ENCODE assay signal across 11 cellular contexts in genomic region chr9:133117271-133118178, GRCh38. TPM values are rescaled to one million over a fixed set of nuclear protein-coding genes. Genes with fewer than 3 reads are reported as not detected.
A peak's percentile ranks its signal among the peaks of the same experiment; 100 is the strongest.
DNase-seq lines count a peak whose midpoint lies in the region; ATAC-seq and TF ChIP-seq lines count a peak whose summit lies in the region.
"Had no signal": no experiment of that assay in that cellular context is flagged by ENCODE, and none has a peak within 500 bp of the region (broad histone marks: within the 10 kb centered on the region; RNA-seq: fewer than 3 reads in every experiment).

No MANE protein-coding gene starts in this region.

- no peak for TF ChIP-seq EP300 in upper lobe of left lung (IDR thresholded peaks at IDR 0.05)

- peak overlapping the region; percentile 95 for H3K27ac ChIP-seq in caudate nucleus (ENCODE audit: low read depth, low read length)
- H3K27ac ChIP-seq in upper lobe of left lung = peak overlapping the region; percentile 49 to 96 (median 94)

- peak in 1 of 6 experiments; percentile 29 for TF ChIP-seq CTCF in upper lobe of left lung (IDR thresholded peaks at IDR 0.05)

- H3K9me3 ChIP-seq in upper lobe of left lung = no peaks in the 10 kb centered on the region

- no peak for TF ChIP-seq POLR2A in upper lobe of left lung (IDR thresholded peaks at IDR 0.05)

- H3K9me3 Mint-ChIP-seq in activated T-cell treated with anti-CD3 and anti-CD28 coated beads, Interleukin-2, amount 50 U/mL, for 24 hours = no peaks in the 10 kb centered on the region
- no peaks in the 10 kb centered on the region for H3K9me3 Mint-ChIP-seq in activated T-cell treated with anti-CD3 and anti-CD28 coated beads, Interleukin-2, amount 50 U/mL, for 72 hours
- H3K9me3 Mint-ChIP-seq: CD14-positive monocyte had no signal

- DNase-seq in activated T-cell treated with anti-CD3 and anti-CD28 coated beads, Interleukin-2, amount 50 U/mL, for 24 hours = no peak
- DNase-seq in activated T-cell treated with anti-CD3 and anti-CD28 coated beads, Interleukin-2, amount 50 U/mL, for 72 hours = no peak
- DNase-seq in caudate nucleus (lab: John Stamatoyannopoulos, UW) = peak in 57 of 61 donors; percentile 26 to 95 (median 79)
- peak; percentile 73 for DNase-seq in middle frontal gyrus (ENCODE audit: extremely low spot score, low spot score)
- peak; percentile 74 to 81 for DNase-seq in upper lobe of left lung
- DNase-seq in COLO668 (lab: John Stamatoyannopoulos, UW; ENCODE audit: unreplicated experiment) = no peak
- DNase-seq in activated CD4-positive, CD25-positive, alpha-beta regulatory T cell treated with anti-CD3 and anti-CD28 coated beads, Interleukin-2, amount 50 U/mL, for 72 hours = no peak
- DNase-seq: effector CD8-positive, alpha-beta T cell; NCI-H524 had no signal

- 51 to 62% methylated on average over 5 to 18 of the region's 18 CpGs for WGBS in upper lobe of left lung, 2 donors

- no peak for ATAC-seq in activated T-cell treated with anti-CD3 and anti-CD28 coated beads, Interleukin-2, amount 50 U/mL, for 72 hours (replicated peaks in 1 of 2)
- ATAC-seq in upper lobe of left lung (ENCODE audit: low FRiP score in 2 of 2) (no peak), HG02973 (IDR thresholded peaks at IDR 0.05; ENCODE audit: unreplicated experiment) (no peak)

- peaks cover 10% of the 10 kb centered on the region for H3K36me3 Mint-ChIP-seq in activated T-cell treated with anti-CD3 and anti-CD28 coated beads, Interleukin-2, amount 50 U/mL, for 24 hours (ENCODE audit: low read depth)
- H3K36me3 Mint-ChIP-seq in activated T-cell treated with anti-CD3 and anti-CD28 coated beads, Interleukin-2, amount 50 U/mL, for 72 hours (ENCODE audit: insufficient read depth in 2 of 2) = no peaks in the 10 kb centered on the region

- no peaks in the 10 kb centered on the region for H3K27me3 ChIP-seq in upper lobe of left lung

- H3K4me3 Mint-ChIP-seq in activated T-cell treated with anti-CD3 and anti-CD28 coated beads, Interleukin-2, amount 50 U/mL, for 24 hours = no peak overlapping the region
- H3K4me3 Mint-ChIP-seq in activated T-cell treated with anti-CD3 and anti-CD28 coated beads, Interleukin-2, amount 50 U/mL, for 72 hours = no peak overlapping the region

- H3K27ac Mint-ChIP-seq in activated T-cell treated with anti-CD3 and anti-CD28 coated beads, Interleukin-2, amount 50 U/mL, for 24 hours = peak overlapping the region; percentile 72
- no peak overlapping the region for H3K27ac Mint-ChIP-seq in activated T-cell treated with anti-CD3 and anti-CD28 coated beads, Interleukin-2, amount 50 U/mL, for 72 hours

- no peaks in the 10 kb centered on the region for H3K27me3 Mint-ChIP-seq in activated T-cell treated with anti-CD3 and anti-CD28 coated beads, Interleukin-2, amount 50 U/mL, for 24 hours
- no peaks in the 10 kb centered on the region for H3K27me3 Mint-ChIP-seq in activated T-cell treated with anti-CD3 and anti-CD28 coated beads, Interleukin-2, amount 50 U/mL, for 72 hours (ENCODE audit: low read depth)

- H3K36me3 ChIP-seq in upper lobe of left lung = no peaks in the 10 kb centered on the region

- no peak overlapping the region for H3K4me3 ChIP-seq in upper lobe of left lung

- H3K4me1 Mint-ChIP-seq in activated T-cell treated with anti-CD3 and anti-CD28 coated beads, Interleukin-2, amount 50 U/mL, for 24 hours (ENCODE audit: low read depth) = peaks cover 84% of the 10 kb centered on the region
- peaks cover 64% of the 10 kb centered on the region for H3K4me1 Mint-ChIP-seq in activated T-cell treated with anti-CD3 and anti-CD28 coated beads, Interleukin-2, amount 50 U/mL, for 72 hours (ENCODE audit: low read depth)

- peaks cover 91 to 97% (median 93%) of the 10 kb centered on the region in 4 donors for H3K4me1 ChIP-seq in upper lobe of left lung

RNA-seq across cellular contexts. Expression of gene RALGDS, which starts 3.5 kb away (rescaled TPM):
- 10 to 100 TPM; 50.7 to 78.2 TPM for total RNA-seq in activated T-cell treated with anti-CD3 and anti-CD28 coated beads, Interleukin-2, amount 50 U/mL, for 72 hours
- total RNA-seq in upper lobe of left lung = 100 to 1,000 TPM in 3 of 6 donors, 10 to 100 TPM in 3; 57.1 to 117 (median 88.9) TPM

RNA-seq across cellular contexts. Expression of gene GBGT1, which starts 46.2 kb away (rescaled TPM):
- 1 to 10 TPM in 1 of 2 donors, under 1 TPM in 1; 0.86 to 2.0 TPM for total RNA-seq in activated T-cell treated with anti-CD3 and anti-CD28 coated beads, Interleukin-2, amount 50 U/mL, for 72 hours
- 10 to 100 TPM in 5 of 6 donors, 1 to 10 TPM in 1; 9.1 to 71.2 (median 36.0) TPM for total RNA-seq in upper lobe of left lung

RNA-seq across cellular contexts. Expression of gene CEL, which starts 55.7 kb away (rescaled TPM):
- 1 to 10 TPM; 1.6 to 3.6 TPM for total RNA-seq in activated T-cell treated with anti-CD3 and anti-CD28 coated beads, Interleukin-2, amount 50 U/mL, for 72 hours
- 1 to 10 TPM in 3 of 6 donors, under 1 TPM in 2, not detected in 1; 0.15 to 9.4 (median 1.1) TPM for total RNA-seq in upper lobe of left lung

Comparison
In these comparisons a context has a peak if more than half of its experiments do, and no peak if none do; other contexts are left out.
1. DNase-seq: peak in caudate nucleus (57 of 61), middle frontal gyrus (single experiment) and upper lobe of left lung (2 of 2); none in activated T-cell treated with anti-CD3 and anti-CD28 coated beads, Interleukin-2, amount 50 U/mL, for 24 hours (single experiment), activated T-cell treated with anti-CD3 and anti-CD28 coated beads, Interleukin-2, amount 50 U/mL, for 72 hours (0 of 2), COLO668 (single experiment) and activated CD4-positive, CD25-positive, alpha-beta regulatory T cell treated with anti-CD3 and anti-CD28 coated beads, Interleukin-2, amount 50 U/mL, for 72 hours (single experiment).